Comparison of ENCODE assay signal across 8 cellular contexts in the genomic region with DNA sequence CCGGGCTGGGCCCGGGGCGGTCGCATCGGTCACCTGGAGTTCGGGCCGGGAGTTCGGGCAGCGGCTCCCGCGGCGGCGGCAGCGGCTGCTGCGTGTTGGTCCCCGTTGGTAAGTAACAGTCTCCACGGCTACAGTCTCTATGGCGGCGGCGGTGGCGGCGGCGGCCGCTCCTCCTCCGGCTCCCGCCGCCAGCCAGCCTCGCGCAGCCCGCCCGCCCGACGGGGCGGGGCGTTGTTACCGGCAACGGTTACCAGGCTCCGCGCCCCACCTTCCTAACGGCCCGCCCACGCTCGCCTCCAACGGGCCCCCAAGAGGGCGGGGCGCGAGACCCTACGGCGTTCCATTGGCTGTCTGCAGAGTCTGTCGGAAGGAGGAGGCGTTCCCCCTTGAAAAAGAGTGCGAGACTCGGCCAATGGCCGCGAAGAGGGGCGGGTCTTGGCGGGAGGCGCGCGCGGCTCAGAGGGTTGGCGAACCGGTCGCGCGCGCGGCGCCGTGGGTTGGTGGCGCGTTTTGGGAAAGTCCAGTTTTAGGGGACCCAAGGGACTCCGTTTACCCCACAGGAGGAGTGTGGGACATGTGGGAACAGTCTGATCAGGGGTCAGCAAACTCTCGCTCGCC. TPM values are rescaled to one million over a fixed set of nuclear protein-coding genes. Genes with fewer than 3 reads are reported as not detected.
A peak's percentile ranks its signal among the peaks of the same experiment; 100 is the strongest.
DNase-seq lines count a peak whose midpoint lies in the region; ATAC-seq and TF ChIP-seq lines count a peak whose summit lies in the region.

Gene RFX2 (minus strand): TSS at position 141 of the 618 bp plus-strand sequence. CDS start 63,004 bp downstream, outside the sequence.

- H3K27me3 ChIP-seq in mucosa of rectum (ENCODE audit: control insufficient read depth in 2 of 2, insufficient read depth in 2 of 2, low read length in 2 of 2) = no peaks in the 10 kb centered on the region

- H3K9me3 ChIP-seq in mucosa of rectum (ENCODE audit: control insufficient read depth in 2 of 2, low read length in 2 of 2) = no peaks in the 10 kb centered on the region

- peaks cover 8 to 11% of the 10 kb centered on the region in 2 donors for H3K4me1 ChIP-seq in mucosa of rectum (ENCODE audit: control insufficient read depth in 2 of 2, insufficient read depth in 2 of 2, low read length in 2 of 2)

- no peaks in the 10 kb centered on the region for H3K36me3 ChIP-seq in mucosa of rectum (ENCODE audit: control insufficient read depth in 2 of 2, insufficient read depth in 2 of 2, low read length in 2 of 2)

- H3K27ac ChIP-seq in mucosa of rectum (ENCODE audit: low read depth in 2 of 2, low read length in 2 of 2) = peak within 1 kb of the TSS; percentile 63 to 68

- ATAC-seq in GM21717 (IDR thresholded peaks at IDR 0.05; ENCODE audit: unreplicated experiment) = peak; percentile 82

- DNase-seq in DMS53 treated with DMSO at 0.1 percent for 48 hours (lab: John Stamatoyannopoulos, UW; ENCODE audit: unreplicated experiment) (peak; percentile 91), OCI-M2 (lab: John Stamatoyannopoulos, UW; ENCODE audit: unreplicated experiment) (peak; percentile 80), activated T-cell treated with anti-CD3 and anti-CD28 coated beads for 48 hours (ENCODE audit: low read depth) (peak; percentile 99), epithelial cell of proximal tubule (ENCODE audit: low read depth) (peak; percentile 72)
- peak; percentile 98 for DNase-seq in stimulated activated CD8-positive, alpha-beta memory T cell treated with anti-CD3 and anti-CD28 coated beads, Interleukin-4, amount 100 ng/mL, for 24 hours (ENCODE audit: low read depth)

- peak within 1 kb of the TSS; percentile 72 to 83 for H3K9ac ChIP-seq in mucosa of rectum (ENCODE audit: low read depth in 1 of 2, low read length in 2 of 2)

- TF ChIP-seq CTCF in epithelial cell of proximal tubule (conservative IDR thresholded peaks at IDR 0.05; ENCODE audit: low read depth, low read length) = no peak

- H3K4me3 ChIP-seq in epithelial cell of proximal tubule (ENCODE audit: low read depth, low read length) (peak within 1 kb of the TSS; percentile 67), mucosa of rectum (ENCODE audit: low read length in 2 of 2) (peak within 1 kb of the TSS; percentile 72 to 78)

- no peak for TF ChIP-seq RAD21 in Ishikawa (IDR thresholded peaks at IDR 0.05; ENCODE audit: low read depth)

- no peak for TF ChIP-seq EP300 in Ishikawa (IDR thresholded peaks at IDR 0.05; ENCODE audit: borderline replicate concordance)

TF ChIP-seq in Ishikawa, 13 proteins besides CTCF, POLR2A, EP300 and RAD21:
- TF ChIP-seq TEAD4 (IDR thresholded peaks at IDR 0.05) = no peak
- TF ChIP-seq MAX (IDR thresholded peaks at IDR 0.05) = no peak
- TF ChIP-seq NFIC (IDR thresholded peaks at IDR 0.05) = no peak
- no peak for TF ChIP-seq CREB1 (IDR thresholded peaks at IDR 0.05; ENCODE audit: low read depth)
- TF ChIP-seq USF1 (IDR thresholded peaks at IDR 0.05) = no peak
- no peak for TF ChIP-seq FOXM1 (IDR thresholded peaks at IDR 0.05; ENCODE audit: borderline replicate concordance, low read depth)
- peak; percentile 96 for TF ChIP-seq EGR1 (IDR thresholded peaks at IDR 0.05)
- no peak for TF ChIP-seq YY1 (IDR thresholded peaks at IDR 0.05; ENCODE audit: low read depth)
- TF ChIP-seq CEBPB (IDR thresholded peaks at IDR 0.05) = no peak
- TF ChIP-seq TCF12 (IDR thresholded peaks at IDR 0.05; ENCODE audit: low read depth) = no peak
- TF ChIP-seq TAF1 (IDR thresholded peaks at IDR 0.05; ENCODE audit: low read depth) = 0 out of 2 replicates have a peak, but pooled peaks have one; percentile 40
- TF ChIP-seq ZBTB7A (IDR thresholded peaks at IDR 0.05; ENCODE audit: low read depth) = no peak
TF ChIP-seq in Ishikawa: peak in this region for 2.

RNA-seq across cellular contexts. Expression of gene RFX2, which starts in this region (rescaled TPM):
- total RNA-seq in epithelial cell of proximal tubule = 2.6 and 4.2 TPM in 2 replicates

Comparison
In these comparisons a context has a peak if more than half of its experiments do, and no peak if none do; other contexts are left out.
1. Peak in every context shown above with its lines: DNase-seq, ATAC-seq, H3K4me3 ChIP-seq and H3K27ac ChIP-seq.